ENCODE assay signal across 1 cellular context in the genomic region with DNA sequence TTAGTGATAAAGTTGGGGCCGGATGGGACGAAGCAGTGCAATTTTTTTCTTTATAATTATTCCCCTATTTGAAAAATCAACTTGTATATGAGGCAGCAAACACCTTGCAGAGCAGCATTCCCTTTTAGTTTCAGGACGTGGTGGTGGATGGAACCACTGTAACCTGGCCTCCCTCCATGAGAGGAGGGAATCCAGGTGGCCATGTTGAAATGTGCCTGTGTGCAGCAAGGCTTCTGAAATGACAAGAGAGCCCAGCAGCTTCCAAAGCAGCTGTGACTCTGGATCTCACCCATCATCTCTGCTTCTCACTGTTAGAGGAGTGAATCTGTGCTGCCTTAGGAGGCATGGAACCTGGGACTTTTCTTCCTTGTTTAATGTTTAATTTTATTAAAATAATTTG.
A peak's percentile ranks its signal among the peaks of the same experiment; 100 is the strongest.
TF ChIP-seq lines count a peak whose summit lies in the region.

No MANE protein-coding gene starts in this region.

TF ChIP-seq in Ishikawa, 13 proteins besides CTCF, POLR2A, EP300 and RAD21 (continued from another document):
- TF ChIP-seq TAF1 (IDR thresholded peaks at IDR 0.05; ENCODE audit: low read depth) (no peak), YY1 (IDR thresholded peaks at IDR 0.05; ENCODE audit: low read depth) (0 out of 2 replicates have a peak, but pooled peaks have one; percentile 31)
